In the genomic region with DNA sequence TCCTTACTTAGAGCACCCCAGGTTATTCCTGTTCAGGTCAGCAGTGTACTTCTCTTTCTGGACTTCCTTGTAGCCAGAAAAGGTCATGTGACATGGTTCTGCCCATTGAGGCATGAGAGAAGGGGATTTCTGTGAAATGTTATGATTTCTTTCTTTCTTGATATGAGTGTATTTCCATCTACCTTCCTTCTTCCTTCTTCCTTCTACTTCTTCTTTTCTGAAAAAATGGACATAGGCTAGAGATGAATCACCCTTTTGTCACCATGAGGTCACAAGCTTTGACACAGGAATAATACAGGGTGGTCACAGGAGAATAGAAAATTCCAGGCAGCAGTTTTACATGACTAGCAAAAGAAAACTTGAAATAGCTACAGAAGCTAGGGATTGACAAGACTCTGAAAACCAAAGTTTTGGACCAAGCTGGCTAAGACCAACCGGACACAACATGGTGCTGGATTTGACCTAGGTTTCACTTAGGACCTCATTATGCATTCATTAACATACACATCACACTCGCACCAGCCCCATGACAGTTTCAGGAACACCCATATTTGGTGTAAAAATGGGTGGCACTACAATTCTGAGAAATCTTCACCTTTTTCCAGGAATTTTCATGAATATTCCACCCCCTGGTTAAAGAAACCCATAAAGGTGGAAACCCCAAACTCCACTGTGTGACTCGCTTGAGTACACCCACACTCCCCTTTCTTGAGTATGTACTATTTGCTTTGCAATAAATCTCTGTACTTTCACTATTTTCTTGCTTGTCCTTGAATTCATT, we compare ENCODE assay signal across 1 cellular context.
TF ChIP-seq lines count a peak whose summit lies in the region.

No MANE protein-coding gene starts in this region.

TF ChIP-seq in K562, 482 proteins besides CTCF, POLR2A, EP300 and RAD21 (continued from another document and continues in another):
- no peak for TF ChIP-seq ZNF511 (CRISPR knock-in tag; IDR thresholded peaks at IDR 0.05)
- TF ChIP-seq SUPT5H (IDR thresholded peaks at IDR 0.05): no peak
- TF ChIP-seq RFX1 (IDR thresholded peaks at IDR 0.05): no peak
- TF ChIP-seq HNRNPLL (IDR thresholded peaks at IDR 0.05; ENCODE audit: low read depth, low read length, poor library complexity, severe bottlenecking): no peak
- TF ChIP-seq ZNF24 (IDR thresholded peaks at IDR 0.05): no peak
- TF ChIP-seq RAD51 (IDR thresholded peaks at IDR 0.05; ENCODE audit: borderline replicate concordance, low read depth): peak; percentile 85
- no peak for TF ChIP-seq EWSR1 (IDR thresholded peaks at IDR 0.05; ENCODE audit: borderline replicate concordance, low read depth, partially characterized antibody)
- TF ChIP-seq ZNF124 (CRISPR knock-in tag; IDR thresholded peaks at IDR 0.05): no peak
- no peak for TF ChIP-seq ADNP (tag; IDR thresholded peaks at IDR 0.05)
- no peak for TF ChIP-seq TCF7L2 (IDR thresholded peaks at IDR 0.05; ENCODE audit: low read depth, low read length)
- TF ChIP-seq, protein P1, sequence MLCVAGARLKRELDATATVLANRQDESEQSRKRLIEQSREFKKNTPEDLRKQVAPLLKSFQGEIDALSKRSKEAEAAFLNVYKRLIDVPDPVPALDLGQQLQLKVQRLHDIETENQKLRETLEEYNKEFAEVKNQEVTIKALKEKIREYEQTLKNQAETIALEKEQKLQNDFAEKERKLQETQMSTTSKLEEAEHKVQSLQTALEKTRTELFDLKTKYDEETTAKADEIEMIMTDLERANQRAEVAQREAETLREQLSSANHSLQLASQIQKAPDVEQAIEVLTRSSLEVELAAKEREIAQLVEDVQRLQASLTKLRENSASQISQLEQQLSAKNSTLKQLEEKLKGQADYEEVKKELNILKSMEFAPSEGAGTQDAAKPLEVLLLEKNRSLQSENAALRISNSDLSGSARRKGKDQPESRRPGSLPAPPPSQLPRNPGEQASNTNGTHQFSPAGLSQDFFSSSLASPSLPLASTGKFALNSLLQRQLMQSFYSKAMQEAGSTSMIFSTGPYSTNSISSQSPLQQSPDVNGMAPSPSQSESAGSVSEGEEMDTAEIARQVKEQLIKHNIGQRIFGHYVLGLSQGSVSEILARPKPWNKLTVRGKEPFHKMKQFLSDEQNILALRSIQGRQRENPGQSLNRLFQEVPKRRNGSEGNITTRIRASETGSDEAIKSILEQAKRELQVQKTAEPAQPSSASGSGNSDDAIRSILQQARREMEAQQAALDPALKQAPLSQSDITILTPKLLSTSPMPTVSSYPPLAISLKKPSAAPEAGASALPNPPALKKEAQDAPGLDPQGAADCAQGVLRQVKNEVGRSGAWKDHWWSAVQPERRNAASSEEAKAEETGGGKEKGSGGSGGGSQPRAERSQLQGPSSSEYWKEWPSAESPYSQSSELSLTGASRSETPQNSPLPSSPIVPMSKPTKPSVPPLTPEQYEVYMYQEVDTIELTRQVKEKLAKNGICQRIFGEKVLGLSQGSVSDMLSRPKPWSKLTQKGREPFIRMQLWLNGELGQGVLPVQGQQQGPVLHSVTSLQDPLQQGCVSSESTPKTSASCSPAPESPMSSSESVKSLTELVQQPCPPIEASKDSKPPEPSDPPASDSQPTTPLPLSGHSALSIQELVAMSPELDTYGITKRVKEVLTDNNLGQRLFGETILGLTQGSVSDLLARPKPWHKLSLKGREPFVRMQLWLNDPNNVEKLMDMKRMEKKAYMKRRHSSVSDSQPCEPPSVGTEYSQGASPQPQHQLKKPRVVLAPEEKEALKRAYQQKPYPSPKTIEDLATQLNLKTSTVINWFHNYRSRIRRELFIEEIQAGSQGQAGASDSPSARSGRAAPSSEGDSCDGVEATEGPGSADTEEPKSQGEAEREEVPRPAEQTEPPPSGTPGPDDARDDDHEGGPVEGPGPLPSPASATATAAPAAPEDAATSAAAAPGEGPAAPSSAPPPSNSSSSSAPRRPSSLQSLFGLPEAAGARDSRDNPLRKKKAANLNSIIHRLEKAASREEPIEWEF (CRISPR knock-in tag; IDR thresholded peaks at IDR 0.05): no peak
- no peak for TF ChIP-seq CREB1 (IDR thresholded peaks at IDR 0.05)
- TF ChIP-seq CREB1 (CRISPR knock-in tag; IDR thresholded peaks at IDR 0.05): no peak; the same call in 1 of the 2 replicates
- TF ChIP-seq CEBPG (CRISPR knock-in tag; IDR thresholded peaks at IDR 0.05): no peak
- TF ChIP-seq CEBPG (tag; conservative IDR thresholded peaks at IDR 0.05 in 1 of 2, IDR thresholded peaks at IDR 0.05 in 1 of 2): no peak
- no peak for TF ChIP-seq TEAD2 (tag; IDR thresholded peaks at IDR 0.05)
- 0 out of 2 replicates have a peak, but pooled peaks have one; percentile 37 for TF ChIP-seq ETV1 (tag; conservative IDR thresholded peaks at IDR 0.05; ENCODE audit: low read depth)
- TF ChIP-seq, protein P2, sequence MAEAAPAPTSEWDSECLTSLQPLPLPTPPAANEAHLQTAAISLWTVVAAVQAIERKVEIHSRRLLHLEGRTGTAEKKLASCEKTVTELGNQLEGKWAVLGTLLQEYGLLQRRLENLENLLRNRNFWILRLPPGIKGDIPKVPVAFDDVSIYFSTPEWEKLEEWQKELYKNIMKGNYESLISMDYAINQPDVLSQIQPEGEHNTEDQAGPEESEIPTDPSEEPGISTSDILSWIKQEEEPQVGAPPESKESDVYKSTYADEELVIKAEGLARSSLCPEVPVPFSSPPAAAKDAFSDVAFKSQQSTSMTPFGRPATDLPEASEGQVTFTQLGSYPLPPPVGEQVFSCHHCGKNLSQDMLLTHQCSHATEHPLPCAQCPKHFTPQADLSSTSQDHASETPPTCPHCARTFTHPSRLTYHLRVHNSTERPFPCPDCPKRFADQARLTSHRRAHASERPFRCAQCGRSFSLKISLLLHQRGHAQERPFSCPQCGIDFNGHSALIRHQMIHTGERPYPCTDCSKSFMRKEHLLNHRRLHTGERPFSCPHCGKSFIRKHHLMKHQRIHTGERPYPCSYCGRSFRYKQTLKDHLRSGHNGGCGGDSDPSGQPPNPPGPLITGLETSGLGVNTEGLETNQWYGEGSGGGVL (CRISPR knock-in tag; IDR thresholded peaks at IDR 0.05): no peak
- peak; percentile 68; the same call in 1 of the 2 replicates for TF ChIP-seq ZNF592 (IDR thresholded peaks at IDR 0.05)
- TF ChIP-seq, protein P3, sequence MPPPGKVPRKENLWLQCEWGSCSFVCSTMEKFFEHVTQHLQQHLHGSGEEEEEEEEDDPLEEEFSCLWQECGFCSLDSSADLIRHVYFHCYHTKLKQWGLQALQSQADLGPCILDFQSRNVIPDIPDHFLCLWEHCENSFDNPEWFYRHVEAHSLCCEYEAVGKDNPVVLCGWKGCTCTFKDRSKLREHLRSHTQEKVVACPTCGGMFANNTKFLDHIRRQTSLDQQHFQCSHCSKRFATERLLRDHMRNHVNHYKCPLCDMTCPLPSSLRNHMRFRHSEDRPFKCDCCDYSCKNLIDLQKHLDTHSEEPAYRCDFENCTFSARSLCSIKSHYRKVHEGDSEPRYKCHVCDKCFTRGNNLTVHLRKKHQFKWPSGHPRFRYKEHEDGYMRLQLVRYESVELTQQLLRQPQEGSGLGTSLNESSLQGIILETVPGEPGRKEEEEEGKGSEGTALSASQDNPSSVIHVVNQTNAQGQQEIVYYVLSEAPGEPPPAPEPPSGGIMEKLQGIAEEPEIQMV (tag; conservative IDR thresholded peaks at IDR 0.05; ENCODE audit: low read depth): no peak
- TF ChIP-seq ZNF224 (CRISPR knock-in tag; IDR thresholded peaks at IDR 0.05): no peak
- TF ChIP-seq DPF2 (IDR thresholded peaks at IDR 0.05): no peak
- TF ChIP-seq HMG20A (CRISPR knock-in tag; conservative IDR thresholded peaks at IDR 0.05): no peak
- no peak for TF ChIP-seq SMAD2 (IDR thresholded peaks at IDR 0.05; ENCODE audit: low read depth, low read length)
- no peak for TF ChIP-seq KLF1 (tag; IDR thresholded peaks at IDR 0.05)
- TF ChIP-seq ZNF41 (CRISPR knock-in tag; conservative IDR thresholded peaks at IDR 0.05): 0 out of 2 replicates have a peak, but pooled peaks have one; percentile 10
- peak; percentile 41; the same call in 1 of the 2 replicates for TF ChIP-seq GABPA (tag; conservative IDR thresholded peaks at IDR 0.05; ENCODE audit: low read depth)
- TF ChIP-seq ARID4B (CRISPR knock-in tag; IDR thresholded peaks at IDR 0.05): no peak
- no peak for TF ChIP-seq CHD1 (IDR thresholded peaks at IDR 0.05; ENCODE audit: low read length)
- 0 out of 2 replicates have a peak, but pooled peaks have one; percentile 31 for TF ChIP-seq IRF9 (tag; IDR thresholded peaks at IDR 0.05)
- peak; percentile 78 for TF ChIP-seq JUN (IDR thresholded peaks at IDR 0.05; ENCODE audit: borderline replicate concordance, low read depth, low read length)
- no peak for TF ChIP-seq JUN (CRISPR knock-in tag; IDR thresholded peaks at IDR 0.05; ENCODE audit: borderline replicate concordance)
- TF ChIP-seq SAFB2 (IDR thresholded peaks at IDR 0.05; ENCODE audit: borderline replicate concordance, low read depth, low read length, severe bottlenecking): no peak
- no peak for TF ChIP-seq ZNF707 (CRISPR knock-in tag; conservative IDR thresholded peaks at IDR 0.05)
- TF ChIP-seq ASH1L (IDR thresholded peaks at IDR 0.05; ENCODE audit: borderline replicate concordance, low read depth, partially characterized antibody): no peak
- TF ChIP-seq MCM7 (IDR thresholded peaks at IDR 0.05): no peak
- peak; percentile 18; the same call in 1 of the 2 replicates for TF ChIP-seq SP1 (CRISPR knock-in tag; IDR thresholded peaks at IDR 0.05)
- TF ChIP-seq E2F3 (CRISPR knock-in tag; IDR thresholded peaks at IDR 0.05): no peak
- no peak for TF ChIP-seq COPS2 (conservative IDR thresholded peaks at IDR 0.05)
